1 cellular context compared by ENCODE assay signal in the genomic region with DNA sequence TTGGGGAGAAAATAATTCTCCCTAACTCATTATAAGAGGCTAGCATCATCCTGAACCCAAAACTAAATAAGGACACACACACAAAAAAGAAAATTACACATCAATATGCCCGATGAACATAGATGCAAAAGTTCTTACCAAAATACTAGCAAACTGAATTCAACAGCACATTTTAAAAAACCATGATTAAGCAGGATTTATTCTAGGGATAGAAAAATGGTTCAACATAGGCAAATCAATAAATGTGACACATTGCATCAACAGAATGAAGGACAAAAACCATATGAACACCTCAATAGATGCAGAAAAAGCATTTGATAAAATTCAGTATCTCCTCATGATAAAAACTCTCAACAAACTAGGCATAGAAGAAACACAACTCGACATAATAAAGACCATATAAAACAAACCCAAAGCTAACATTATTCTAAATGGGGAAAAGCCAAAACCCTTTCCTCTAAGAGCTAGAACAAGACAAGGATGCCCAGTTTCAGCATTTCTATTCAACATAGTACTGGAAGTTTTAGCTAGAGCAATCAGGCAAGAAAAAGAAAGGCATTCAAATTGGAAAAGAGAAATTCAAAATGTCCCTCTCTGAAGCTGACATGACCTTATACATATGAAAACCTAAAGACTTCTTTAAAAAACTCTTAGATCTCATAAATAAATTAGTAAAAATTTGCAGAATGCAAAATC.
TF ChIP-seq lines count a peak whose summit lies in the region.

No MANE protein-coding gene starts in this region.

TF ChIP-seq in HEK293, 187 proteins besides CTCF, POLR2A, EP300 and RAD21 (continued from another document):
- TF ChIP-seq, protein P1, sequence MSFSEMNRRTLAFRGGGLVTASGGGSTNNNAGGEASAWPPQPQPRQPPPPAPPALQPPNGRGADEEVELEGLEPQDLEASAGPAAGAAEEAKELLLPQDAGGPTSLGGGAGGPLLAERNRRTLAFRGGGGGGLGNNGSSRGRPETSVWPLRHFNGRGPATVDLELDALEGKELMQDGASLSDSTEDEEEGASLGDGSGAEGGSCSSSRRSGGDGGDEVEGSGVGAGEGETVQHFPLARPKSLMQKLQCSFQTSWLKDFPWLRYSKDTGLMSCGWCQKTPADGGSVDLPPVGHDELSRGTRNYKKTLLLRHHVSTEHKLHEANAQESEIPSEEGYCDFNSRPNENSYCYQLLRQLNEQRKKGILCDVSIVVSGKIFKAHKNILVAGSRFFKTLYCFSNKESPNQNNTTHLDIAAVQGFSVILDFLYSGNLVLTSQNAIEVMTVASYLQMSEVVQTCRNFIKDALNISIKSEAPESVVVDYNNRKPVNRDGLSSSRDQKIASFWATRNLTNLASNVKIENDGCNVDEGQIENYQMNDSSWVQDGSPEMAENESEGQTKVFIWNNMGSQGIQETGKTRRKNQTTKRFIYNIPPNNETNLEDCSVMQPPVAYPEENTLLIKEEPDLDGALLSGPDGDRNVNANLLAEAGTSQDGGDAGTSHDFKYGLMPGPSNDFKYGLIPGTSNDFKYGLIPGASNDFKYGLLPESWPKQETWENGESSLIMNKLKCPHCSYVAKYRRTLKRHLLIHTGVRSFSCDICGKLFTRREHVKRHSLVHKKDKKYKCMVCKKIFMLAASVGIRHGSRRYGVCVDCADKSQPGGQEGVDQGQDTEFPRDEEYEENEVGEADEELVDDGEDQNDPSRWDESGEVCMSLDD (tag by site-specific recombination; IDR thresholded peaks at IDR 0.05): no peak
- no peak for TF ChIP-seq ZNF776 (tag by site-specific recombination; IDR thresholded peaks at IDR 0.05; ENCODE audit: borderline replicate concordance)
- TF ChIP-seq ZFP37 (tag by site-specific recombination; IDR thresholded peaks at IDR 0.05): peak; percentile 82; the same call in 1 of the 2 replicates
- no peak for TF ChIP-seq ZNF341 (tag by site-specific recombination; IDR thresholded peaks at IDR 0.05; ENCODE audit: low read depth)
- TF ChIP-seq PRDM10 (tag by site-specific recombination; IDR thresholded peaks at IDR 0.05): no peak
- TF ChIP-seq ZIC2 (tag by site-specific recombination; IDR thresholded peaks at IDR 0.05): no peak
- 0 out of 2 replicates have a peak, but pooled peaks have one; percentile 19 for TF ChIP-seq ZNF660 (tag by site-specific recombination; IDR thresholded peaks at IDR 0.05)
- no peak for TF ChIP-seq ZNF132 (tag by site-specific recombination; IDR thresholded peaks at IDR 0.05; ENCODE audit: borderline replicate concordance)
- TF ChIP-seq ZSCAN4 (tag by site-specific recombination; IDR thresholded peaks at IDR 0.05): no peak
- TF ChIP-seq ZNF843 (tag by site-specific recombination; IDR thresholded peaks at IDR 0.05): no peak
- TF ChIP-seq, protein P2, sequence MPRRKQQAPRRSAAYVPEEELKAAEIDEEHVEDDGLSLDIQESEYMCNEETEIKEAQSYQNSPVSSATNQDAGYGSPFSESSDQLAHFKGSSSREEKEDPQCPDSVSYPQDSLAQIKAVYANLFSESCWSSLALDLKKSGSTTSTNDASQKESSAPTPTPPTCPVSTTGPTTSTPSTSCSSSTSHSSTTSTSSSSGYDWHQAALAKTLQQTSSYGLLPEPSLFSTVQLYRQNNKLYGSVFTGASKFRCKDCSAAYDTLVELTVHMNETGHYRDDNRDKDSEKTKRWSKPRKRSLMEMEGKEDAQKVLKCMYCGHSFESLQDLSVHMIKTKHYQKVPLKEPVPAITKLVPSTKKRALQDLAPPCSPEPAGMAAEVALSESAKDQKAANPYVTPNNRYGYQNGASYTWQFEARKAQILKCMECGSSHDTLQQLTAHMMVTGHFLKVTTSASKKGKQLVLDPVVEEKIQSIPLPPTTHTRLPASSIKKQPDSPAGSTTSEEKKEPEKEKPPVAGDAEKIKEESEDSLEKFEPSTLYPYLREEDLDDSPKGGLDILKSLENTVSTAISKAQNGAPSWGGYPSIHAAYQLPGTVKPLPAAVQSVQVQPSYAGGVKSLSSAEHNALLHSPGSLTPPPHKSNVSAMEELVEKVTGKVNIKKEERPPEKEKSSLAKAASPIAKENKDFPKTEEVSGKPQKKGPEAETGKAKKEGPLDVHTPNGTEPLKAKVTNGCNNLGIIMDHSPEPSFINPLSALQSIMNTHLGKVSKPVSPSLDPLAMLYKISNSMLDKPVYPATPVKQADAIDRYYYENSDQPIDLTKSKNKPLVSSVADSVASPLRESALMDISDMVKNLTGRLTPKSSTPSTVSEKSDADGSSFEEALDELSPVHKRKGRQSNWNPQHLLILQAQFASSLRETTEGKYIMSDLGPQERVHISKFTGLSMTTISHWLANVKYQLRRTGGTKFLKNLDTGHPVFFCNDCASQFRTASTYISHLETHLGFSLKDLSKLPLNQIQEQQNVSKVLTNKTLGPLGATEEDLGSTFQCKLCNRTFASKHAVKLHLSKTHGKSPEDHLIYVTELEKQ (tag by site-specific recombination; IDR thresholded peaks at IDR 0.05; ENCODE audit: borderline replicate concordance): no peak
- no peak for TF ChIP-seq GFI1B (tag by site-specific recombination; IDR thresholded peaks at IDR 0.05)
- TF ChIP-seq ZBTB11 (tag by site-specific recombination; conservative IDR thresholded peaks at IDR 0.05; ENCODE audit: low read depth): no peak
- no peak for TF ChIP-seq YY2 (tag by site-specific recombination; IDR thresholded peaks at IDR 0.05)
- TF ChIP-seq, protein P3, sequence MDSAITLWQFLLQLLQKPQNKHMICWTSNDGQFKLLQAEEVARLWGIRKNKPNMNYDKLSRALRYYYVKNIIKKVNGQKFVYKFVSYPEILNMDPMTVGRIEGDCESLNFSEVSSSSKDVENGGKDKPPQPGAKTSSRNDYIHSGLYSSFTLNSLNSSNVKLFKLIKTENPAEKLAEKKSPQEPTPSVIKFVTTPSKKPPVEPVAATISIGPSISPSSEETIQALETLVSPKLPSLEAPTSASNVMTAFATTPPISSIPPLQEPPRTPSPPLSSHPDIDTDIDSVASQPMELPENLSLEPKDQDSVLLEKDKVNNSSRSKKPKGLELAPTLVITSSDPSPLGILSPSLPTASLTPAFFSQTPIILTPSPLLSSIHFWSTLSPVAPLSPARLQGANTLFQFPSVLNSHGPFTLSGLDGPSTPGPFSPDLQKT (IDR thresholded peaks at IDR 0.05; ENCODE audit: borderline replicate concordance, low read depth, low read length): no peak
- TF ChIP-seq ZNF561 (tag by site-specific recombination; IDR thresholded peaks at IDR 0.05; ENCODE audit: borderline replicate concordance): no peak
- TF ChIP-seq ZNF335 (tag by site-specific recombination; conservative IDR thresholded peaks at IDR 0.05): peak; percentile 60
